In the genomic region with DNA sequence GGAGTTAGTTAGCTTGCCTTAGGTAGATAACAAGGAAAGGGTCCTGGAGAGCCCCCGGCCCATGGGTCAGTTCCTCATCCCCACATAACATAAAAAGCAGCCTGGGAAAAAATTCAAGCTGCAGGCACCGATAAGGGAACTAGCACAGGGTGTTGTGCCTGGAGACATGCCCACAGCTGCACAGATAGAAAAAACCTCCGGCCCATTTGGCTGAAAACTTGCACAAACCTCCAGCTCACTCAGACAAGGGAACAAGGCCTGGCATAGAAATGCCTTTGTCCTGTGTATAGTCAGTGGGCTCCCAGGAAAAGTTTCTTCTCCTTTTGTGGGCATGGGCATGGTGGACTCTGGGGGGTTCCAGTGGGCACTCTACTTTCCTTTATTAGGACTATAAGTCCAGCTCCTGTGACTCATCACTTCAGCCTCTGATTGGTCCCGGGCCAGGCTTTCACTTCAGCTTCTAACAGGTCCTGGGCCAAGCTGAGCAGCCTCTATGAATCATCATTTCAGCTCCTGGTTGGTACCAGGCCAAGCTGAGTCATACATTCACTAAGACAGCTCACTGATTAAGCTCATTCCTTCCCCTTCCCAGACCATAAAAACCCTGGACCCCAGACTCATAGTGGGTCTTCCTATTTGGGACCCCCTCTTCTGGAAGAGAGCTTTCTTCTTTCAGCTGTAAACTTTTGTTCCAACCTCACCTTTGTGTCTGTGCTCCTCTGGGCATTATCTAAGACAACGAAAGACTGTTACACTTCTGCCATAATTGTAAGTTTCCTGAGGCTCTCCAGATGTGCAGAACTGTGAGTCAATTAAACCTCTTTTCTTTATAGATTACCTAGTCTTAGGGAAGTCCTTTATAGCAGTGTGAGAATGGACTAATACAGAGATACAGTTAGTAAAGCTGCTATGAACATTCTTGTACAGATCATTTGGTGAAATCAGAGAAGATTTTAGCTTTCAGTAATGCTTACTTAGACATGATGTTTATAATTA, we compare ENCODE assay signal across 11 cellular contexts.
A peak's percentile ranks its signal among the peaks of the same experiment; 100 is the strongest.
DNase-seq lines count a peak whose midpoint lies in the region; ATAC-seq lines count a peak whose summit lies in the region.
"Had no signal": no experiment of that assay in that cellular context is flagged by ENCODE, and none has a peak within 500 bp of the region (broad histone marks: within the 10 kb centered on the region; RNA-seq: fewer than 3 reads in every experiment).

No MANE protein-coding gene starts in this region.

- H3K4me1 ChIP-seq in neuronal stem cell (ENCODE audit: control insufficient read depth in 2 of 2, insufficient read depth in 1 of 2, low read depth in 1 of 2, low read length in 2 of 2), result no peaks in the 10 kb centered on the region

- no peak overlapping the region for H3K9ac ChIP-seq in neuronal stem cell (ENCODE audit: low read depth, low read length, poor library complexity)

- DNase-seq in HS-27A (ENCODE audit: low read depth), result peak; percentile 98
- peak; percentile 99 for DNase-seq in amniotic epithelial cell (ENCODE audit: low read depth)
- peak; percentile 14 for DNase-seq in iPS-NIHi11 (ENCODE audit: low spot score)
- DNase-seq in stromal cell of bone marrow (ENCODE audit: low read depth), result peak; percentile 97
- no peak for DNase-seq in neuronal stem cell (ENCODE audit: low spot score)
- DNase-seq: activated T-cell treated with anti-CD3 and anti-CD28 coated beads, Interleukin-2, amount 50 U/mL, for 72 hours; NCI-H2081; stimulated activated naive B cell treated with anti-CD40 and anti-IgM and Interleukin-4, amounts not matched to agents 10 μg/mL and 1 μg/mL and 100 μg/mL, for 72 hours had no signal

- H3K27me3 ChIP-seq in neuronal stem cell (ENCODE audit: control insufficient read depth in 3 of 3, insufficient read depth in 3 of 3, low read depth in 1 of 3, low read length in 3 of 3), result no peaks in the 10 kb centered on the region

- H4K91ac ChIP-seq in neuronal stem cell (ENCODE audit: low read depth, low read length, poor library complexity), result no peak overlapping the region

- H2AFZ ChIP-seq in neuronal stem cell (ENCODE audit: low read length), result no peak overlapping the region

- no peak overlapping the region for H3K4me2 ChIP-seq in neuronal stem cell (ENCODE audit: insufficient read depth, low read length, poor library complexity, severe bottlenecking)

- ATAC-seq in GM21717 (IDR thresholded peaks at IDR 0.05; ENCODE audit: unreplicated experiment) (no peak), HG03439 (IDR thresholded peaks at IDR 0.05; ENCODE audit: unreplicated experiment) (no peak), HG02970 (IDR thresholded peaks at IDR 0.05; ENCODE audit: low FRiP score, unreplicated experiment) (no peak)
- ATAC-seq: stimulated activated naive B cell treated with anti-CD40 and anti-IgM and Interleukin-4, amounts not matched to agents 10 μg/mL and 1 μg/mL and 100 μg/mL, for 72 hours had no signal

- WGBS in neuronal stem cell (ENCODE audit: extremely low coverage in 2 of 2, insufficient read length in 2 of 2, insufficient replicate concordance in 1 of 2), 2 donors, result no CpG with 5 or more reads among the region's 5 CpGs

- H3K23ac ChIP-seq in neuronal stem cell (ENCODE audit: low read depth, low read length, poor library complexity), result no peak overlapping the region

- no peaks in the 10 kb centered on the region for H3K9me3 ChIP-seq in neuronal stem cell (replicated peaks in 1 of 2; ENCODE audit: control insufficient read depth in 2 of 2, insufficient read depth in 1 of 2, low read depth in 1 of 2, low read length in 2 of 2)

- H2BK15ac ChIP-seq in neuronal stem cell (ENCODE audit: low read length), result no peak overlapping the region

- no peak overlapping the region for H3K18ac ChIP-seq in neuronal stem cell (ENCODE audit: low read length)

- H3K79me1 ChIP-seq in neuronal stem cell (ENCODE audit: low read depth, low read length), result no peaks in the 10 kb centered on the region

- H3K4ac ChIP-seq in neuronal stem cell (ENCODE audit: low read length), result no peak overlapping the region

- H2AK5ac ChIP-seq in neuronal stem cell (ENCODE audit: low read depth, low read length), result no peak overlapping the region

- no peak overlapping the region for H3K14ac ChIP-seq in neuronal stem cell (ENCODE audit: low read length)

- H2BK5ac ChIP-seq in neuronal stem cell (ENCODE audit: low read length), result no peak overlapping the region

- H3K36me3 ChIP-seq in neuronal stem cell (replicated peaks in 1 of 2; ENCODE audit: control insufficient read depth in 2 of 2, insufficient read depth in 2 of 2, low read length in 2 of 2), result no peaks in the 10 kb centered on the region

- H3K4me3 ChIP-seq in neuronal stem cell (ENCODE audit: low read length in 2 of 2), result no peak overlapping the region

- H2BK12ac ChIP-seq in neuronal stem cell (ENCODE audit: low read length), result no peak overlapping the region

- H2BK120ac ChIP-seq in neuronal stem cell (ENCODE audit: low read depth, low read length), result no peak overlapping the region

- no peak overlapping the region for H3K27ac ChIP-seq in neuronal stem cell (replicated peaks; ENCODE audit: low read length)

- H4K8ac ChIP-seq in neuronal stem cell (ENCODE audit: low read depth, low read length), result no peak overlapping the region
